25 cellular contexts compared by ENCODE assay signal in the genomic region with DNA sequence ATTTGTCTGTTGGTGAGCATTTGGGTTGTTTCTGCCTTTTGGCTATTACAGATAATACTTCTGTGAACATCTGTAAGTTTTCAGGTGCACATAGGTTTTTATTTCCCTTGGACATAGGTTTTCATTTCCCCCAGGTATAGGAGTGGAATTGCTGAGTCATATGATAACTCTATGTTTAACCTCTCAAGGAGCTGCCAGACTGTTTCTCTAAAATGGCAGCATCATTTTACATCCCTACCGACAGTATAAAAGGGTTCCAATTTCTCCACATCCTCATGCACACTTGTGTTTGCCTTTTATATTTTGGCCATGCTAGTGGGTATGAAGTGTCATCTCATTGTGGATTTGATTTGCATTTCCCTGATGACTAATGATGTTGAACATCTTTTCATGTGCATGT. TPM values are rescaled to one million over a fixed set of nuclear protein-coding genes. Genes with fewer than 3 reads are reported as not detected.
DNase-seq lines count a peak whose midpoint lies in the region; ATAC-seq lines count a peak whose summit lies in the region.
"Had no signal": no experiment of that assay in that cellular context is flagged by ENCODE, and none has a peak within 500 bp of the region (broad histone marks: within the 10 kb centered on the region; RNA-seq: fewer than 3 reads in every experiment).

No MANE protein-coding gene starts in this region.

- peak overlapping the region; percentile 38; the same call in 1 of the 2 replicates for H3K27ac ChIP-seq in ACC112 (ENCODE audit: low read depth, low read length)
- H3K27ac ChIP-seq: upper lobe of left lung had no signal

- no peak for ATAC-seq in GM19463 (IDR thresholded peaks at IDR 0.05; ENCODE audit: unreplicated experiment)
- no peak for ATAC-seq in GM21619 (IDR thresholded peaks at IDR 0.05; ENCODE audit: unreplicated experiment)
- ATAC-seq: activated CD8-positive, alpha-beta memory T cell treated with anti-CD3 and anti-CD28 coated beads, Interleukin-2, amount 10 ng/mL, durations not matched to agents 7 days and 5 days; activated T-helper 17 cell treated with anti-CD3 and anti-CD28 coated beads, Interleukin-2, amount 50 U/mL, for 72 hours; Right ventricle myocardium inferior; stimulated activated naive CD8-positive, alpha-beta T cell treated with anti-CD3 and anti-CD28 coated beads, Interleukin-15, amount 100 ng/mL, for 72 hours had no signal

- peaks cover 10% of the 10 kb centered on the region for H3K4me1 ChIP-seq in ACC112 (ENCODE audit: control insufficient read depth, insufficient read depth, low read length, unreplicated experiment)
- H3K4me1 ChIP-seq: upper lobe of left lung had no signal

- no peaks in the 10 kb centered on the region for H3K36me3 ChIP-seq in ACC112 (ENCODE audit: insufficient read depth, low read length)

- peaks cover 3% of the 10 kb centered on the region for H3K79me2 ChIP-seq in ACC112 (ENCODE audit: control insufficient read depth, insufficient read depth, low read length, unreplicated experiment)

- peak; percentile 5 for DNase-seq in DMS153 treated with DMSO at 0.1 percent for 48 hours (lab: John Stamatoyannopoulos, UW; ENCODE audit: unreplicated experiment)
- DNase-seq in HT1080 (ENCODE audit: low read depth), result peak; percentile 22
- DNase-seq in NCI-H345 treated with DMSO at 0.1 percent for 48 hours (lab: John Stamatoyannopoulos, UW; ENCODE audit: unreplicated experiment), result peak; percentile 10
- DNase-seq in activated naive CD4-positive, alpha-beta T cell treated with anti-CD3 and anti-CD28 coated beads, Interleukin-2, amount 50 U/mL, for 16 hours, result no peak
- DNase-seq in stimulated activated CD8-positive, alpha-beta memory T cell treated with anti-CD3 and anti-CD28 coated beads, Interleukin-4, amount 100 ng/mL, for 48 hours, result no peak
- DNase-seq: activated CD8-positive, alpha-beta memory T cell treated with anti-CD3 and anti-CD28 coated beads, Interleukin-2, amount 10 ng/mL, durations not matched to agents 7 days and 5 days; activated naive CD8-positive, alpha-beta T cell treated with anti-CD3 and anti-CD28 coated beads for 36 hours; CD8-positive, alpha-beta memory T cell; effector CD4-positive, alpha-beta T cell; erythroblast; foreskin melanocyte; Karpas-422; kidney; NCI-H1092 treated with DMSO at 0.1 percent for 48 hours; NCI-H524; small intestine; stimulated activated CD4-positive, alpha-beta T cell treated with anti-CD3 and anti-CD28 coated beads, Interleukin-4, amount 100 ng/mL, for 1 hour; stimulated activated naive CD8-positive, alpha-beta T cell treated with anti-CD3 and anti-CD28 coated beads, Interleukin-15, amount 100 ng/mL, for 72 hours; SW 1271; upper lobe of left lung had no signal

- no peaks in the 10 kb centered on the region for H3K27me3 ChIP-seq in ACC112 (ENCODE audit: insufficient read depth, low read length)
- H3K27me3 ChIP-seq: upper lobe of left lung had no signal

- no peak overlapping the region for H3K4me3 ChIP-seq in ACC112 (ENCODE audit: low read depth, low read length)
- H3K4me3 ChIP-seq: upper lobe of left lung had no signal

- peak overlapping the region; percentile 38 for H2AFZ ChIP-seq in ACC112 (ENCODE audit: low read length, unreplicated experiment)

RNA-seq across cellular contexts. Expression of a gene that starts 53.5 kb away (rescaled TPM):
- total RNA-seq in HT1080 (2014; rRNA removed; shearing (Covaris generic)), result 18.8 and 26.7 TPM in 2 replicates
- 17.6 and 20.2 TPM in 2 replicates for polyA plus RNA-seq in HT1080 (2015; cell fraction: cytosol; rRNA removed)
- 20.5 and 22.6 TPM in 2 replicates for polyA plus RNA-seq in HT1080 (2015; cell fraction: nucleus; rRNA removed)

Comparison
In these comparisons a context has a peak if more than half of its experiments do, and no peak if none do; other contexts are left out.
1. DNase-seq: peak in DMS153 treated with DMSO at 0.1 percent for 48 hours (single experiment), HT1080 (single experiment) and NCI-H345 treated with DMSO at 0.1 percent for 48 hours (single experiment); none in activated naive CD4-positive, alpha-beta T cell treated with anti-CD3 and anti-CD28 coated beads, Interleukin-2, amount 50 U/mL, for 16 hours (single experiment) and stimulated activated CD8-positive, alpha-beta memory T cell treated with anti-CD3 and anti-CD28 coated beads, Interleukin-4, amount 100 ng/mL, for 48 hours (single experiment).